ENCODE assay signal across 36 cellular contexts in genomic region chr6:14260839-14261238, GRCh38.
"Had no signal": no experiment of that assay in that cellular context is flagged by ENCODE, and none has a peak within 500 bp of the region (broad histone marks: within the 10 kb centered on the region; RNA-seq: fewer than 3 reads in every experiment).

No MANE protein-coding gene starts in this region.

- H3K4me3 Mint-ChIP-seq: activated B cell treated with CpG ODN at 0.5 μM for 24 hours; activated CD4-positive, alpha-beta memory T cell treated with anti-CD3 and anti-CD28 coated beads for 36 hours; activated CD8-positive, alpha-beta T cell treated with anti-CD3 and anti-CD28 coated beads for 36 hours; activated naive CD4-positive, alpha-beta T cell treated with anti-CD3 and anti-CD28 coated beads for 36 hours; activated naive CD8-positive, alpha-beta T cell treated with anti-CD3 and anti-CD28 coated beads for 36 hours; activated T-cell treated with anti-CD3 and anti-CD28 coated beads, Interleukin-2, amount 50 U/mL, for 4 hours; activated T-cell treated with anti-CD3 and anti-CD28 coated beads, Interleukin-2, amount 50 U/mL, for 72 hours; activated T-helper 1 cell treated with anti-CD3 and anti-CD28 coated beads, Interleukin-12 subunit alpha, Interleukin-12 subunit beta, Interleukin-2, Interleukin-4 antibody, amounts not matched to agents 30 ng/mL and 10 ng/mL and 1 ng/mL, durations not matched to agents 14 hours and 24 hours and 36 hours; activated T-helper 17 cell treated with anti-CD3 and anti-CD28 coated beads, Interleukin-2, amount 50 U/mL, for 72 hours; T-helper 1 cell treated with Interleukin-12 subunit alpha and Interleukin-12 subunit beta and Interleukin-4 antibody, amounts not matched to agents 30 μg/mL and 1 μg/mL, for 36 hours; T-helper 2 cell treated with Interferon-gamma antibody and Interleukin-4, amounts not matched to agents 5 μg/mL and 100 μg/mL, for 36 hours had no signal

- H3K4me1 ChIP-seq: adrenal gland, body of pancreas, breast epithelium had no signal

- DNase-seq: activated B cell treated with CpG ODN at 0.5 μM for 24 hours; activated CD4-positive, alpha-beta memory T cell treated with anti-CD3 and anti-CD28 coated beads for 36 hours; activated CD4-positive, alpha-beta T cell treated with anti-CD3 and anti-CD28 coated beads for 48 hours; activated CD4-positive, alpha-beta T cell treated with anti-CD3 and anti-CD28 coated beads, Interleukin-2, amount 50 U/mL, for 1 hour; activated CD4-positive, alpha-beta T cell treated with anti-CD3 and anti-CD28 coated beads, Interleukin-2, amount 50 U/mL, for 4 hours; activated CD4-positive, CD25-positive, alpha-beta regulatory T cell treated with anti-CD3 and anti-CD28 coated beads, Interleukin-2, amount 50 U/mL, for 72 hours; activated CD8-positive, alpha-beta memory T cell treated with anti-CD3 and anti-CD28 coated beads, Interleukin-2, amount 50 U/mL, for 4 hours; activated CD8-positive, alpha-beta T cell treated with anti-CD3 and anti-CD28 coated beads for 36 hours; activated effector memory CD4-positive, alpha-beta T cell treated with anti-CD3 and anti-CD28 coated beads, Interleukin-2, amount 50 U/mL, for 16 hours; activated gamma-delta T cell treated with Interleukin-2 at 50 U/mL for 16 hours; activated naive CD4-positive, alpha-beta T cell; activated naive CD4-positive, alpha-beta T cell treated with anti-CD3 and anti-CD28 coated beads for 36 hours; activated naive CD4-positive, alpha-beta T cell treated with anti-CD3 and anti-CD28 coated beads, Interleukin-2, amount 50 U/mL, for 16 hours; activated naive CD8-positive, alpha-beta T cell treated with anti-CD3 and anti-CD28 coated beads for 36 hours; activated T-cell treated with anti-CD3 and anti-CD28 coated beads for 4 hours; activated T-cell treated with anti-CD3 and anti-CD28 coated beads, Interleukin-2, amount 50 U/mL, for 1 hour; activated T-cell treated with anti-CD3 and anti-CD28 coated beads, Interleukin-2, amount 50 U/mL, for 4 hours; activated T-cell treated with anti-CD3 and anti-CD28 coated beads, Interleukin-2, amount 50 U/mL, for 72 hours; adrenal gland; amniotic stem cell; aorta; body of pancreas; brain microvascular endothelial cell; central memory CD4-positive, alpha-beta T cell; T-helper 1 cell; T-helper 2 cell; T-helper 9 cell had no signal

- H3K36me3 Mint-ChIP-seq: activated CD4-positive, alpha-beta memory T cell treated with anti-CD3 and anti-CD28 coated beads for 36 hours had no signal

- H3K27ac ChIP-seq: adrenal gland, body of pancreas, brain microvascular endothelial cell, breast epithelium, VCaP had no signal

- H3K4me1 Mint-ChIP-seq: activated naive CD8-positive, alpha-beta T cell treated with anti-CD3 and anti-CD28 coated beads for 36 hours; activated T-helper 17 cell treated with anti-CD3 and anti-CD28 coated beads, Interleukin-2, amount 50 U/mL, for 72 hours had no signal

- H3K36me3 ChIP-seq: adrenal gland, brain microvascular endothelial cell, breast epithelium had no signal

- H3K27ac Mint-ChIP-seq: activated B cell treated with CpG ODN at 0.5 μM for 24 hours; activated CD4-positive, alpha-beta memory T cell treated with anti-CD3 and anti-CD28 coated beads for 36 hours; activated CD8-positive, alpha-beta T cell treated with anti-CD3 and anti-CD28 coated beads for 36 hours; activated naive CD4-positive, alpha-beta T cell treated with anti-CD3 and anti-CD28 coated beads for 36 hours; activated naive CD4-positive, alpha-beta T cell treated with anti-CD3 and anti-CD28 coated beads, Interleukin-2, amount 50 U/mL, for 72 hours; activated naive CD8-positive, alpha-beta T cell treated with anti-CD3 and anti-CD28 coated beads for 36 hours; activated T-cell treated with anti-CD3 and anti-CD28 coated beads, Interleukin-2, amount 50 U/mL, for 72 hours; activated T-helper 1 cell treated with anti-CD3 and anti-CD28 coated beads, Interleukin-12 subunit alpha, Interleukin-12 subunit beta, Interleukin-2, Interleukin-4 antibody, amounts not matched to agents 30 ng/mL and 10 ng/mL and 1 ng/mL, durations not matched to agents 14 hours and 24 hours and 36 hours; activated T-helper 17 cell treated with anti-CD3 and anti-CD28 coated beads, Interleukin-2, amount 50 U/mL, for 72 hours; T-helper 1 cell treated with Interleukin-12 subunit alpha and Interleukin-12 subunit beta and Interleukin-4 antibody, amounts not matched to agents 30 μg/mL and 1 μg/mL, for 36 hours; T-helper 2 cell treated with Interferon-gamma antibody and Interleukin-4, amounts not matched to agents 5 μg/mL and 100 μg/mL, for 36 hours had no signal

- H3K27me3 Mint-ChIP-seq: activated B cell treated with CpG ODN at 0.5 μM for 24 hours; activated CD4-positive, alpha-beta memory T cell treated with anti-CD3 and anti-CD28 coated beads for 36 hours; activated CD8-positive, alpha-beta T cell treated with anti-CD3 and anti-CD28 coated beads for 36 hours; activated naive CD8-positive, alpha-beta T cell treated with anti-CD3 and anti-CD28 coated beads for 36 hours; activated T-helper 17 cell treated with anti-CD3 and anti-CD28 coated beads, Interleukin-2, amount 50 U/mL, for 72 hours had no signal

- ATAC-seq: activated CD8-positive, alpha-beta T cell treated with anti-CD3 and anti-CD28 coated beads for 36 hours; activated naive CD4-positive, alpha-beta T cell treated with anti-CD3 and anti-CD28 coated beads, Interleukin-2, amount 50 U/mL, for 72 hours; activated T-cell treated with anti-CD3 and anti-CD28 coated beads, Interleukin-2, amount 50 U/mL, for 4 hours; activated T-cell treated with anti-CD3 and anti-CD28 coated beads, Interleukin-2, amount 50 U/mL, for 72 hours; activated T-helper 17 cell treated with anti-CD3 and anti-CD28 coated beads, Interleukin-2, amount 50 U/mL, for 72 hours; body of pancreas had no signal

- H3K9me3 Mint-ChIP-seq: activated T-helper 17 cell treated with anti-CD3 and anti-CD28 coated beads, Interleukin-2, amount 50 U/mL, for 72 hours had no signal

- FAIRE-seq: astrocyte, TTC549 had no signal

- H3K27me3 ChIP-seq: adrenal gland, body of pancreas, brain microvascular endothelial cell, breast epithelium had no signal

- H3K4me3 ChIP-seq: adrenal gland, body of pancreas, breast epithelium had no signal
